In genomic region chr14:60621386-60621785, GRCh38 we compare ENCODE assay signal across 23 cellular contexts. TPM values are rescaled to one million over a fixed set of nuclear protein-coding genes. Genes with fewer than 3 reads are reported as not detected.
"Had no signal": no experiment of that assay in that cellular context is flagged by ENCODE, and none has a peak within 500 bp of the region (broad histone marks: within the 10 kb centered on the region; RNA-seq: fewer than 3 reads in every experiment).

No MANE protein-coding gene starts in this region.

- H3K4me1 ChIP-seq: heart right ventricle, suprapubic skin had no signal

- H3K36me3 ChIP-seq: heart right ventricle, left lung, suprapubic skin, tibial artery had no signal

- DNase-seq: activated B cell treated with CpG ODN at 0.5 μM for 24 hours; activated CD4-positive, alpha-beta T cell treated with anti-CD3 and anti-CD28 coated beads, Interleukin-2, amount 50 U/mL, for 1 hour; activated CD8-positive, alpha-beta T cell treated with anti-CD3 and anti-CD28 coated beads for 36 hours; activated naive CD4-positive, alpha-beta T cell; activated T-cell treated with anti-CD3 and anti-CD28 coated beads, Interleukin-2, amount 50 U/mL, for 4 hours; anterior cingulate cortex; endodermal cell; foreskin melanocyte; heart right ventricle; kidney glomerular epithelial cell; left lung; mesendoderm; mucosa of descending colon; retina; small intestine; stimulated activated CD4-positive, alpha-beta T cell treated with anti-CD3 and anti-CD28 coated beads, Interleukin-4, amount 100 ng/mL, for 24 hours; stimulated activated naive CD8-positive, alpha-beta T cell treated with anti-CD3 and anti-CD28 coated beads, Interleukin-15, amount 100 ng/mL, for 72 hours; tibial artery had no signal

- H3K4me3 ChIP-seq: heart right ventricle, left lung, lung, mucosa of descending colon, suprapubic skin, tibial artery had no signal

- H3K27ac ChIP-seq: heart right ventricle, suprapubic skin had no signal

- H3K27me3 ChIP-seq: left lung, suprapubic skin, tibial artery had no signal

- H3K9me3 ChIP-seq: heart right ventricle, left lung, mucosa of descending colon, suprapubic skin, tibial artery had no signal

RNA-seq across cellular contexts. Expression of gene SIX1, which starts 27.9 kb away (rescaled TPM):
- total RNA-seq: activated B cell treated with CpG ODN at 0.5 μM for 24 hours; activated CD8-positive, alpha-beta T cell treated with anti-CD3 and anti-CD28 coated beads for 36 hours; activated naive CD4-positive, alpha-beta T cell treated with anti-CD3 and anti-CD28 coated beads, Interleukin-2, amount 50 U/mL, for 72 hours; activated T-cell treated with anti-CD3 and anti-CD28 coated beads, Interleukin-2, amount 50 U/mL, for 4 hours; activated T-helper 17 cell treated with anti-CD3 and anti-CD28 coated beads, Interleukin-2, amount 50 U/mL, for 72 hours; natural killer cell treated with Interleukin-12 subunit alpha and Interleukin-12 subunit beta and Interleukin-15 and Interleukin-18, amount 100 ng/mL, for 72 hours had no signal
